Comparison of ENCODE assay signal across 8 cellular contexts in the genomic region with DNA sequence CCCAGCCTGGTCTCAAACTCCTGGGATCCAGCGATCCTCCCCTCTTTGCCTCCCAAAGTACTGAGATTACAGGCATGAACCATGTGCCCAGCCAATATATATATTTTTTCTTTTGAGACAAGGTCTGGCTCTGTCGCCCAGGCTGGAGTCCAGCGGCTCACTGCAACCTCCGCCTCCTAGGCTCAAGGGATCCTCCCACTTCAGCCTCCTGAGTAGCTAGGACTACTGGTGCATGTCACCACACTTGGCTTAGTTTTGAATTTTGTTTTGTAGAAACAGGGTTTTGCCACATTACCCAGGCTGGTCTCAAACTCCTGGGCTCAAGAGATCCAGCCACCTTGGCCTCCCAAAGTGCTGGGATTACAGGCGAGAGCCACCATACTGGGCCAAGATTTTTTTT.
DNase-seq lines count a peak whose midpoint lies in the region; ATAC-seq, FAIRE-seq and TF ChIP-seq lines count a peak whose summit lies in the region.
"Not testable (repeated sequence)": the region's sequence is repeated elsewhere in the genome, so short reads cannot be mapped to it uniquely, and the experiment has no call there.

No MANE protein-coding gene starts in this region.

- H3K9me3 ChIP-seq in ES-I3 (ENCODE audit: control insufficient read depth, insufficient read depth, low read length); GM12878 (replicated peaks; ENCODE audit: control insufficient read depth, insufficient read depth, low read length); hepatocyte (ENCODE audit: low read depth); neutrophil; upper lobe of left lung: not testable (repeated sequence)

- not testable (repeated sequence) for H3K27me3 ChIP-seq in HL-60 (ENCODE audit: insufficient read depth, poor library complexity, severe bottlenecking); GM12878 (replicated peaks in 1 of 2; ENCODE audit: control insufficient read depth in 2 of 2, insufficient read depth in 2 of 2, low read length in 1 of 2); hepatocyte; neutrophil; upper lobe of left lung

- peak overlapping the region; percentile 65 for H3K27ac ChIP-seq in HL-60 (replicated peaks)
- H3K27ac ChIP-seq in GM12878 (ENCODE audit: control insufficient read depth, insufficient read depth) = not testable (repeated sequence)
- H3K27ac ChIP-seq in hepatocyte = peak overlapping the region; percentile 35
- peak overlapping the region; percentile 85 for H3K27ac ChIP-seq in neutrophil
- H3K27ac ChIP-seq in upper lobe of left lung = peak overlapping the region in 3 of 4 donors; percentile 79 to 88 (median 84)

- POLR2A ChIA-PET in activated CD4-positive, alpha-beta T cell treated with anti-CD3 and anti-CD28 coated beads for 36 hours (lab: Charles Lee); GM12878 (lab: Charles Lee): not testable (repeated sequence)

- BruUV-seq in GM12878 (replicated peaks; lab: Mats Ljungman, UMichigan) = not testable (repeated sequence)

- peak overlapping the region; percentile 34; the same call in 1 of the 2 replicates for H2AFZ ChIP-seq in GM12878 (ENCODE audit: control insufficient read depth, low read depth, low read length)
- peak overlapping the region; percentile 86 for H2AFZ ChIP-seq in hepatocyte

- intact Hi-C loops in activated CD4-positive, alpha-beta T cell treated with anti-CD3 and anti-CD28 coated beads for 36 hours (cut with DNase I, micrococcal nuclease) = loop anchor here in 1 of 2 experiments (2.0 kb wide), 2 partner anchors 26 to 694 kb away; no protein-coding TSS in a partner anchor
- intact Hi-C loops in GM12878 (cut with micrococcal nuclease; ENCODE audit: unreplicated experiment) = not testable (repeated sequence)

- H3K36me3 ChIP-seq in ES-I3 (ENCODE audit: insufficient read depth, low read length); GM12878 (ENCODE audit: control insufficient read depth in 2 of 2, insufficient read depth in 2 of 2, low read length in 1 of 2); hepatocyte (replicated peaks; ENCODE audit: insufficient read depth, low read depth); neutrophil; upper lobe of left lung: not testable (repeated sequence)

- H3K4me2 ChIP-seq in GM12878 (ENCODE audit: control insufficient read depth, insufficient read depth) = peak overlapping the region; percentile 31
- peak overlapping the region; percentile 88 for H3K4me2 ChIP-seq in hepatocyte

- not testable (repeated sequence) for H3K27ac Mint-ChIP-seq in activated CD4-positive, alpha-beta T cell treated with anti-CD3 and anti-CD28 coated beads for 36 hours

- RAD21 ChIA-PET in GM12878 (lab: Charles Lee; ENCODE audit: unreplicated experiment) = not testable (repeated sequence)

- H3K36me3 Mint-ChIP-seq in activated CD4-positive, alpha-beta T cell treated with anti-CD3 and anti-CD28 coated beads for 36 hours (ENCODE audit: low read depth) = not testable (repeated sequence)

- TF ChIP-seq POLR2A in GM12878 (IDR thresholded peaks at IDR 0.05; ENCODE audit: low read depth, low read length); upper lobe of left lung (IDR thresholded peaks at IDR 0.05): not testable (repeated sequence)

- in situ Hi-C loops in GM12878 (cut with MboI) = not testable (repeated sequence)

- peak; percentile 7 for ATAC-seq in GM21786 (IDR thresholded peaks at IDR 0.05; ENCODE audit: unreplicated experiment)
- ATAC-seq in activated CD4-positive, alpha-beta T cell treated with anti-CD3 and anti-CD28 coated beads for 36 hours; upper lobe of left lung (ENCODE audit: low FRiP score in 2 of 2): not testable (repeated sequence)
- ATAC-seq in GM12878 = peak; percentile 30; the same call in 2 of the 3 replicates

- not testable (repeated sequence) for H3K9me3 Mint-ChIP-seq in activated CD4-positive, alpha-beta T cell treated with anti-CD3 and anti-CD28 coated beads for 36 hours (ENCODE audit: low read depth)

- not testable (repeated sequence) for H3K4me1 ChIP-seq in ES-I3 (ENCODE audit: insufficient read depth, low read length); GM12878 (ENCODE audit: control insufficient read depth, insufficient read depth, low read length); hepatocyte (ENCODE audit: insufficient read depth)
- H3K4me1 ChIP-seq in neutrophil (ENCODE audit: control insufficient read depth in 1 of 2, insufficient read depth in 1 of 2, low read depth in 1 of 2, low read length in 1 of 2) = peaks cover 24 to 31% of the 10 kb centered on the region in 2 experiments
- peaks cover 0 to 13% (median 2%) of the 10 kb centered on the region in 4 donors for H3K4me1 ChIP-seq in upper lobe of left lung

- not testable (repeated sequence) for TF ChIP-seq CTCF in HL-60 (IDR thresholded peaks at IDR 0.05; ENCODE audit: insufficient read depth, low read length); GM12878 (IDR thresholded peaks at IDR 0.05 in 2 of 3, conservative IDR thresholded peaks at IDR 0.05 in 1 of 3; ENCODE audit: control insufficient read depth in 2 of 3, extremely low read depth in 1 of 3, insufficient read depth in 1 of 3, low read depth in 3 of 3, low read length in 3 of 3); hepatocyte (IDR thresholded peaks at IDR 0.05; ENCODE audit: poor library complexity); neutrophil (IDR thresholded peaks at IDR 0.05); upper lobe of left lung (IDR thresholded peaks at IDR 0.05)

- CTCF ChIA-PET in activated CD4-positive, alpha-beta T cell treated with anti-CD3 and anti-CD28 coated beads for 36 hours (lab: Charles Lee) = interaction anchor here (1.5 kb wide), 1 partner anchor 41 kb away, joined by 4 read pairs; no protein-coding TSS in a partner anchor
- CTCF ChIA-PET in GM12878 (lab: Yijun Ruan, JAX) = not testable (repeated sequence)

- H3K4me3 ChIP-seq in HL-60 (replicated peaks; ENCODE audit: insufficient read depth, low read length); GM12878: not testable (repeated sequence)
- peak overlapping the region; percentile 34 for H3K4me3 ChIP-seq in hepatocyte
- peak overlapping the region; percentile 60 to 61 for H3K4me3 ChIP-seq in neutrophil (ENCODE audit: low read depth in 1 of 2, low read length in 1 of 2)
- H3K4me3 ChIP-seq in upper lobe of left lung = peak overlapping the region in 1 of 4 donors; percentile 47

- H3K4me1 Mint-ChIP-seq in activated CD4-positive, alpha-beta T cell treated with anti-CD3 and anti-CD28 coated beads for 36 hours = peaks cover 15% of the 10 kb centered on the region

- 0 out of 2 replicates have a peak overlapping the region, but pooled peaks have one; percentile 66 for H3K9ac ChIP-seq in ES-I3 (ENCODE audit: low read depth, low read length)
- H3K9ac ChIP-seq in GM12878 (ENCODE audit: control insufficient read depth, insufficient read depth, low read length) = not testable (repeated sequence)

- TF ChIP-seq EP300 in GM12878 (IDR thresholded peaks at IDR 0.05; ENCODE audit: borderline replicate concordance in 1 of 2, control insufficient read depth in 1 of 2, low read depth in 2 of 2, low read length in 2 of 2); upper lobe of left lung (IDR thresholded peaks at IDR 0.05): not testable (repeated sequence)

- not testable (repeated sequence) for DNase-seq in HL-60 (ENCODE audit: low read depth in 1 of 2, low spot score in 1 of 2); activated CD4-positive, alpha-beta T cell treated with anti-CD3 and anti-CD28 coated beads for 36 hours; GM12878 (ENCODE audit: low read depth, low spot score); hepatocyte (ENCODE audit: low spot score); upper lobe of left lung

- not testable (repeated sequence) for H4K20me1 ChIP-seq in GM12878 (ENCODE audit: control insufficient read depth, insufficient read depth); hepatocyte (ENCODE audit: insufficient read depth, poor library complexity, severe bottlenecking)

- SMC1A ChIA-PET in GM12878 (lab: Charles Lee; ENCODE audit: uncharacterized antibody, unreplicated experiment) = not testable (repeated sequence)

- peak overlapping the region; percentile 43 for H3K4me3 Mint-ChIP-seq in activated CD4-positive, alpha-beta T cell treated with anti-CD3 and anti-CD28 coated beads for 36 hours

- not testable (repeated sequence) for H3K79me2 ChIP-seq in GM12878 (ENCODE audit: control insufficient read depth, insufficient read depth, low read length); hepatocyte

- WGBS in GM12878 (ENCODE audit: insufficient coverage, insufficient replicate concordance, low lambda C conversion rate, missing lambda C conversion rate) = 79% methylated on average over 5 of the region's 5 CpGs
- WGBS in hepatocyte (ENCODE audit: low lambda C conversion rate, missing lambda C conversion rate) = 98% methylated on average over 5 of the region's 5 CpGs
- 91 to 94% methylated on average over 5 of the region's 5 CpGs for WGBS in upper lobe of left lung, 2 donors

- not testable (repeated sequence) for FAIRE-seq in GM12878 (lab: Jason Lieb, UNC)

- not testable (repeated sequence) for H3K9me2 ChIP-seq in hepatocyte (replicated peaks; ENCODE audit: insufficient read depth)

- H3K27me3 Mint-ChIP-seq in activated CD4-positive, alpha-beta T cell treated with anti-CD3 and anti-CD28 coated beads for 36 hours = peaks cover 22% of the 10 kb centered on the region

- not testable (repeated sequence) for TF ChIP-seq RAD21 in GM12878 (IDR thresholded peaks at IDR 0.05; ENCODE audit: insufficient read depth, low read depth, low read length)
